ENCODE assay signal across 13 cellular contexts in the genomic region with DNA sequence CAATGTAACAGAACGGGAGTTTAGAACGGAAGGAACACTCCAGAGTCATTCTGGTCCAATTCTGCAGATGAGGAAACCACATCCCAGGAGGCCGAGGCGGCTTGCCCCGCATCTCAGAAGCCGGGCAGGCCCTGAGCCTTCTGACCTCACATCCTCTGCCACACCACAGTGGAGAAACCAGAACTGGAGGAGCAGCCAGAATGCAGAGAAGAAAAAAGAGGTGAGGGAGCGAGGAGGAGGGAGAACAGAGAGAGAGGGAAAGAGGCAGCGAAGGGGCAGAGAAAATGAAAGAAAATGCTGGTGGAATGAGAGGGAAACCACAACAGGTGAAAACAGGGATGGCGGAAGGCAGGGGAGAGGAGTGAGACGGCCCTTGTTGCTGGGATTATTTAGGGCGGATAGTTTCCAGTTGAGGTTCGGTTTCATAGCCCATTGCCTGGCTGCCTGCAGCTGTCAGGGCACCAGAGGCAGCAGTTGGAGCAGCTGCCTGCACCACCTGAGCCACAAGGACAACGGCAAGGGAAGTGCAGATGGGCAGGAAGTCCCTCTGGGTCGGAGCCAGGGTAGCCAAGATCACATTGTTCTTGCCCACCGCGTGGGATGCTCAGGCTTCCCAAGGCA. TPM values are rescaled to one million over a fixed set of nuclear protein-coding genes. Genes with fewer than 3 reads are reported as not detected.
DNase-seq lines count a peak whose midpoint lies in the region; ATAC-seq and TF ChIP-seq lines count a peak whose summit lies in the region.
"Had no signal": no experiment of that assay in that cellular context is flagged by ENCODE, and none has a peak within 500 bp of the region (broad histone marks: within the 10 kb centered on the region; RNA-seq: fewer than 3 reads in every experiment).

TSS of gene HMHB1 (plus strand) at position 77 of the 621 bp plus-strand sequence.

- H3K27me3 Mint-ChIP-seq in CD14-positive monocyte (ENCODE audit: low read depth in 3 of 3) (peaks cover 4 to 8% (median 5%) of the 10 kb centered on the region in 3 donors), chondrocyte (ENCODE audit: low read depth) (no peaks in the 10 kb centered on the region)
- H3K27me3 Mint-ChIP-seq in activated T-cell treated with anti-CD3 and anti-CD28 coated beads, Interleukin-2, amount 50 U/mL, for 72 hours (ENCODE audit: low read depth): peaks cover 12% of the 10 kb centered on the region

- peaks cover 0 to 5% (median 0%) of the 10 kb centered on the region in 4 donors for H3K27me3 ChIP-seq in esophagus squamous epithelium

- 60 to 77% methylated on average over 15 to 16 of the region's 16 CpGs for WGBS in esophagus squamous epithelium, 2 donors

- H3K27ac Mint-ChIP-seq in CD14-positive monocyte (peak within 1 kb of the TSS in 3 of 7 donors; percentile 4 to 30 (median 15)), chondrocyte (ENCODE audit: unreplicated experiment) (no peak within 1 kb of the TSS)
- no peak within 1 kb of the TSS for H3K27ac Mint-ChIP-seq in activated T-cell treated with anti-CD3 and anti-CD28 coated beads, Interleukin-2, amount 50 U/mL, for 72 hours

- no peak for TF ChIP-seq POLR2A in esophagus squamous epithelium (IDR thresholded peaks at IDR 0.05)

- H3K9me3 ChIP-seq in esophagus squamous epithelium: no peaks in the 10 kb centered on the region
- H3K9me3 ChIP-seq: thoracic aorta had no signal

- intact Hi-C loops in CD14-positive monocyte (cut with micrococcal nuclease): no loop called here
- intact Hi-C loops in esophagus squamous epithelium (cut with DNase I): no loop called here

- H3K4me1 Mint-ChIP-seq in CD14-positive monocyte: peaks cover 12% of the 10 kb centered on the region
- H3K4me1 Mint-ChIP-seq in activated T-cell treated with anti-CD3 and anti-CD28 coated beads, Interleukin-2, amount 50 U/mL, for 72 hours (ENCODE audit: low read depth): peaks cover 18% of the 10 kb centered on the region
- H3K4me1 Mint-ChIP-seq in chondrocyte (ENCODE audit: low read depth): no peaks in the 10 kb centered on the region

- H3K9me3 Mint-ChIP-seq in CD14-positive monocyte (peaks cover 0 to 3% (median 0%) of the 10 kb centered on the region in 7 donors), chondrocyte (ENCODE audit: low read depth) (no peaks in the 10 kb centered on the region)
- H3K9me3 Mint-ChIP-seq in activated T-cell treated with anti-CD3 and anti-CD28 coated beads, Interleukin-2, amount 50 U/mL, for 72 hours: no peaks in the 10 kb centered on the region

- H3K36me3 Mint-ChIP-seq in CD14-positive monocyte (no peaks in the 10 kb centered on the region), chondrocyte (ENCODE audit: low read depth) (no peaks in the 10 kb centered on the region)
- no peaks in the 10 kb centered on the region for H3K36me3 Mint-ChIP-seq in activated T-cell treated with anti-CD3 and anti-CD28 coated beads, Interleukin-2, amount 50 U/mL, for 72 hours (ENCODE audit: insufficient read depth in 2 of 2)

- ATAC-seq in GM18517 (IDR thresholded peaks at IDR 0.05; ENCODE audit: unreplicated experiment): peak; percentile 61
- ATAC-seq in HG03175 (IDR thresholded peaks at IDR 0.05; ENCODE audit: unreplicated experiment): peak; percentile 60
- ATAC-seq in activated T-cell treated with anti-CD3 and anti-CD28 coated beads, Interleukin-2, amount 50 U/mL, for 72 hours (replicated peaks in 1 of 2): peak; percentile 39 to 45

- TF ChIP-seq CTCF in CD14-positive monocyte (IDR thresholded peaks at IDR 0.05) (no peak), esophagus squamous epithelium (IDR thresholded peaks at IDR 0.05) (no peak), chondrocyte (IDR thresholded peaks at IDR 0.05) (no peak)

- no peaks in the 10 kb centered on the region for H3K4me1 ChIP-seq in esophagus squamous epithelium

- DNase-seq in CD14-positive monocyte (ENCODE audit: low spot score) (no peak), NCI-H2227 treated with DMSO at 0.1 percent for 48 hours (lab: John Stamatoyannopoulos, UW) (no peak), esophagus squamous epithelium (lab: John Stamatoyannopoulos, UW) (no peak), medulla oblongata (ENCODE audit: extremely low spot score) (no peak), chondrocyte (ENCODE audit: low spot score) (no peak)
- DNase-seq in activated T-cell treated with anti-CD3 and anti-CD28 coated beads, Interleukin-2, amount 50 U/mL, for 72 hours: peak; percentile 8 to 14
- DNase-seq: GM23248 had no signal

- no peak within 1 kb of the TSS for H3K4me3 ChIP-seq in esophagus squamous epithelium
- H3K4me3 ChIP-seq: GM23248, thoracic aorta had no signal

- H3K27ac ChIP-seq in esophagus squamous epithelium: no peak within 1 kb of the TSS
- H3K27ac ChIP-seq: GM23248, thoracic aorta had no signal

- H3K4me3 Mint-ChIP-seq in CD14-positive monocyte (peak within 1 kb of the TSS; percentile 73 to 92), chondrocyte (ENCODE audit: unreplicated experiment) (no peak within 1 kb of the TSS)
- H3K4me3 Mint-ChIP-seq in activated T-cell treated with anti-CD3 and anti-CD28 coated beads, Interleukin-2, amount 50 U/mL, for 72 hours: peak within 1 kb of the TSS; percentile 45 to 70

- H3K36me3 ChIP-seq in esophagus squamous epithelium: no peaks in the 10 kb centered on the region
- H3K36me3 ChIP-seq: thoracic aorta had no signal

RNA-seq across cellular contexts. Expression of gene HMHB1, which starts in this region (rescaled TPM):
- not detected for polyA plus RNA-seq in CD14-positive monocyte
- not detected for total RNA-seq in activated T-cell treated with anti-CD3 and anti-CD28 coated beads, Interleukin-2, amount 50 U/mL, for 72 hours
- total RNA-seq in esophagus squamous epithelium (not detected), chondrocyte (not detected in 3 replicates)
- total RNA-seq: astrocyte, GM23248, M059J, mononuclear cell, thoracic aorta had no signal
- polyA plus RNA-seq: GM23248 had no signal

Comparison
In these comparisons a context has a peak if more than half of its experiments do, and no peak if none do; other contexts are left out.
1. Peak in DNase-seq and ATAC-seq in activated T-cell treated with anti-CD3 and anti-CD28 coated beads, Interleukin-2, amount 50 U/mL, for 72 hours; RNA of the gene not detected or under 1 TPM.